ENCODE assay signal across 8 cellular contexts in the genomic region with DNA sequence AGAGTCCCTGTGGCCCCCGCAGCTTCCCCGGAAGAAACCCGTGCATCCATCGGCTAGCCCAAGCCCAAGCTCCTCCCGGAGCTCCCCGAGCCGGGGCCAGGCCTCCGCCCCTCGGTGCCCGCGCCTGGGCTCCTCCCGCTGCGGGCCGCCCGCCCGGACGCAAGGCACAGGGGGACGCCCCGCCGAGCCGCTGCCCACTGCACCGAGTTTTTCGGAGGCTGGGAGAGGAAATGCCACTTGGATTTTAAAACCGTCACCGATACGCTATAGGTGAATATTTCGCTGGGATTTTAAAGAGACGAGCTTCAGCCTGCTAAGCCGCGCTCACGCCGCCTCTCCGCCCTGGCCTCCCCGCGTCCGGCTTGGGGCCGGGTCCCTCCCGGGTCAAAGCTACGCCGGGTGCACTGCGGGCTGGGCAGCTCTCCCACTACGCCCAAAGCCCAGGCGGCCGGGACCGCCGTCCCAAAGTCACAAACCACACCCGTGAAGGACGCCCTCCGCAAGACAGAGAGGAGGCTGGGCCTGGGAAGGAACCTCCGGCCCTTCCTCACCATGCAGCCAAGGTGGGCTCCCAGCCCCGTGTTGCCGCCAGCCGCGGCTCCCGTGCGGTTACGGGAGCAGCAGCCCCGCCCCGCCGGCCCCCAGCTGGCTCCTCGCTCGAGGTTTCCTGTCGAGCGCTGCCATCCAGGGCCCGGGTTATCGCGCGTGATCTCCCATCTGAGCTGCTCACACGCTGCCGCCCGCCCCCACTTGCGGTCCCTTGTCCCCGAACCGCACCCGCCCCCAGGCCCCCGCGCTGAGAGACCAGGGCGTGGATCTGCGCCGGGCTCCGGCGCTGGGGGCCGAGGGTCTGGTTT.
DNase-seq lines count a peak whose midpoint lies in the region; ATAC-seq and TF ChIP-seq lines count a peak whose summit lies in the region.

No MANE protein-coding gene starts in this region.

- no peaks in the 10 kb centered on the region for H3K9me2 ChIP-seq in MM.1S (replicated peaks; ENCODE audit: insufficient read depth, low read length)

- H2AFZ ChIP-seq in MM.1S (ENCODE audit: low read length): peak overlapping the region; percentile 99
- peak overlapping the region; percentile 99 for H2AFZ ChIP-seq in smooth muscle cell (ENCODE audit: low read depth)

- peaks cover 20% of the 10 kb centered on the region for H3K4me1 Mint-ChIP-seq in brain

- H3K9ac ChIP-seq in ES-I3 (ENCODE audit: low read depth, low read length) (peak overlapping the region; percentile 57), MM.1S (ENCODE audit: low read length) (peak overlapping the region; percentile 77), smooth muscle cell (ENCODE audit: low read depth) (peak overlapping the region; percentile 28)

- no peak for ATAC-seq in HG02973 (IDR thresholded peaks at IDR 0.05; ENCODE audit: unreplicated experiment)

- H3K4me3 ChIP-seq in MM.1S (ENCODE audit: low read length): peak overlapping the region; percentile 91
- peak overlapping the region; percentile 69 for H3K4me3 ChIP-seq in smooth muscle cell

- H3K27ac ChIP-seq in MM.1S (ENCODE audit: low read length) (peak overlapping the region; percentile 65; the same call in 1 of the 2 replicates), smooth muscle cell (ENCODE audit: low read depth) (no peak overlapping the region)

- peak; percentile 19 for DNase-seq in GOT3 (lab: John Stamatoyannopoulos, UW)
- peak; percentile 87 for DNase-seq in MM.1S
- DNase-seq in UCSD-AML1 (lab: John Stamatoyannopoulos, UW; ENCODE audit: unreplicated experiment): peak; percentile 58
- peak; percentile 77 for DNase-seq in iPS-NIHi11 (ENCODE audit: low spot score)
- peak; percentile 45 for DNase-seq in smooth muscle cell (lab: John Stamatoyannopoulos, UW; ENCODE audit: unreplicated experiment)

- no peaks in the 10 kb centered on the region for H3K9me3 Mint-ChIP-seq in brain

- peaks cover 8% of the 10 kb centered on the region for H3K27me3 Mint-ChIP-seq in brain

- H3K27ac Mint-ChIP-seq in brain: no peak overlapping the region

- under 1% methylated on average over 80 of the region's 83 CpGs for WGBS in smooth muscle cell (ENCODE audit: low lambda C conversion rate)

- H3K36me3 ChIP-seq in ES-I3 (ENCODE audit: insufficient read depth, low read length) (no peaks in the 10 kb centered on the region), MM.1S (replicated peaks; ENCODE audit: insufficient read depth, low read length) (no peaks in the 10 kb centered on the region), smooth muscle cell (ENCODE audit: low read depth) (no peaks in the 10 kb centered on the region)

- H3K4me2 ChIP-seq in MM.1S (ENCODE audit: low read depth, low read length) (peak overlapping the region; percentile 90), smooth muscle cell (peak overlapping the region; percentile 96)

- no peaks in the 10 kb centered on the region for H3K36me3 Mint-ChIP-seq in brain

- H3F3A ChIP-seq in MM.1S (ENCODE audit: insufficient read depth, low read length): peaks cover 28% of the 10 kb centered on the region
- H3F3A ChIP-seq in smooth muscle cell (ENCODE audit: low read depth): no peaks in the 10 kb centered on the region

- H3K79me2 ChIP-seq in MM.1S (ENCODE audit: low read length): no peaks in the 10 kb centered on the region
- H3K79me2 ChIP-seq in smooth muscle cell (ENCODE audit: low read depth): no peaks in the 10 kb centered on the region

- H3K27me3 ChIP-seq in MM.1S (replicated peaks; ENCODE audit: insufficient read depth, low read length) (no peaks in the 10 kb centered on the region), smooth muscle cell (ENCODE audit: low read depth) (peaks cover 13% of the 10 kb centered on the region)

- no peaks in the 10 kb centered on the region for H4K20me1 ChIP-seq in MM.1S (ENCODE audit: insufficient read depth, low read length)
- H4K20me1 ChIP-seq in smooth muscle cell (ENCODE audit: low read depth): no peaks in the 10 kb centered on the region

- peaks cover 14% of the 10 kb centered on the region for H3K4me1 ChIP-seq in ES-I3 (ENCODE audit: insufficient read depth, low read length)
- H3K4me1 ChIP-seq in MM.1S (ENCODE audit: low read length): peaks cover 17% of the 10 kb centered on the region
- H3K4me1 ChIP-seq in smooth muscle cell (ENCODE audit: low read depth): peaks cover 7% of the 10 kb centered on the region

- H3K4me3 Mint-ChIP-seq in brain: peak overlapping the region; percentile 57 to 78 (median 69)

- TF ChIP-seq CTCF in MM.1S (IDR thresholded peaks at IDR 0.05; ENCODE audit: low read length) (no peak), brain (conservative IDR thresholded peaks at IDR 0.05) (no peak), smooth muscle cell (IDR thresholded peaks at IDR 0.05; ENCODE audit: borderline replicate concordance, insufficient read depth, poor library complexity, severe bottlenecking) (no peak)

- H3K9me3 ChIP-seq in ES-I3 (ENCODE audit: control insufficient read depth, insufficient read depth, low read length) (no peaks in the 10 kb centered on the region), MM.1S (replicated peaks; ENCODE audit: insufficient read depth, low read length) (no peaks in the 10 kb centered on the region), smooth muscle cell (replicated peaks; ENCODE audit: low read depth) (no peaks in the 10 kb centered on the region)

Comparison
In these comparisons a context has a peak if more than half of its experiments do, and no peak if none do; other contexts are left out.
1. DNase-seq: peak in every context shown above with its lines; median percentile 87 in MM.1S; 77 in iPS-NIHi11; 58 in UCSD-AML1; 45 in smooth muscle cell; 19 in GOT3.